Comparison of ENCODE assay signal across 26 cellular contexts in genomic region chr5:58362135-58362534, GRCh38.
"Had no signal": no experiment of that assay in that cellular context is flagged by ENCODE, and none has a peak within 500 bp of the region (broad histone marks: within the 10 kb centered on the region; RNA-seq: fewer than 3 reads in every experiment).

No MANE protein-coding gene starts in this region.

- DNase-seq: stimulated activated CD4-positive, alpha-beta T cell treated with anti-CD3 and anti-CD28 coated beads, Interleukin-2, amount 100 ng/mL, for 48 hours; stimulated activated CD4-positive, alpha-beta T cell treated with anti-CD3 and anti-CD28 coated beads, Interleukin-4, amount 100 ng/mL, for 1 hour; stimulated activated CD4-positive, alpha-beta T cell treated with anti-CD3 and anti-CD28 coated beads, Interleukin-4, amount 100 ng/mL, for 24 hours; stimulated activated CD4-positive, alpha-beta T cell treated with anti-CD3 and anti-CD28 coated beads, Interleukin-4, amount 100 ng/mL, for 4 hours; stimulated activated CD8-positive, alpha-beta memory T cell treated with anti-CD3 and anti-CD28 coated beads, Interleukin-4, amount 100 ng/mL, for 48 hours; stimulated activated naive B cell treated with anti-CD40 and anti-IgM and Interleukin-4, amounts not matched to agents 10 μg/mL and 1 μg/mL and 100 μg/mL, for 72 hours; stimulated activated naive CD4-positive, alpha-beta T cell; stimulated activated naive CD4-positive, alpha-beta T cell treated with Interleukin-2 at 50 U/mL for 16 hours; stimulated activated naive CD8-positive, alpha-beta T cell treated with anti-CD3 and anti-CD28 coated beads, Interleukin-15, amount 100 ng/mL, for 72 hours; stimulated activated naive CD8-positive, alpha-beta T cell treated with anti-CD3 and anti-CD28 coated beads, Interleukin-15, Interleukin-2, amounts not matched to agents 100 U/mL and 50 U/mL, for 24 hours; stomach; substantia nigra; testis; thyroid gland; tibial artery; transverse colon; trophoblast cell; upper lobe of left lung; upper lobe of right lung; uterus had no signal

- H3K9me3 ChIP-seq: stomach, suprapubic skin, testis, thoracic aorta, thyroid gland, tibial artery, tibial nerve, transverse colon, upper lobe of left lung, upper lobe of right lung, uterus, vagina had no signal

- H3K4me1 ChIP-seq: stomach, suprapubic skin, testis, tibial artery, tibial nerve, transverse colon, upper lobe of left lung, upper lobe of right lung, uterus, vagina had no signal

- H3K27me3 ChIP-seq: stomach, suprapubic skin, testis, thyroid gland, tibial artery, tibial nerve, transverse colon, upper lobe of left lung, upper lobe of right lung, uterus, vagina had no signal

- ATAC-seq: stimulated activated effector memory CD8-positive, alpha-beta T cell treated with anti-CD3 and anti-CD28 coated beads, Interleukin-12 subunit alpha, Interleukin-12 subunit beta, amount 100 ng/mL, for 72 hours; stimulated activated memory B cell treated with anti-CD40 and anti-IgM and Interleukin-4, amounts not matched to agents 10 μg/mL and 1 μg/mL and 100 μg/mL, for 72 hours; stimulated activated naive B cell treated with anti-CD40 and anti-IgM and Interleukin-4, amounts not matched to agents 10 μg/mL and 1 μg/mL and 100 μg/mL, for 72 hours; stimulated activated naive CD8-positive, alpha-beta T cell treated with anti-CD3 and anti-CD28 coated beads, Interleukin-15, amount 100 ng/mL, for 72 hours; stimulated activated naive CD8-positive, alpha-beta T cell treated with anti-CD3 and anti-CD28 coated beads, Interleukin-15, Interleukin-2, amounts not matched to agents 100 U/mL and 50 U/mL, for 24 hours; upper lobe of right lung had no signal

- H3K27ac ChIP-seq: stomach, suprapubic skin, testis, thoracic aorta, thyroid gland, tibial artery, tibial nerve, transverse colon, upper lobe of left lung, upper lobe of right lung, uterus, vagina had no signal

- H3K4me3 ChIP-seq: stomach, suprapubic skin, testis, thoracic aorta, thyroid gland, tibial artery, tibial nerve, transverse colon, upper lobe of left lung, upper lobe of right lung, uterus, vagina had no signal

- H3K36me3 ChIP-seq: stomach, suprapubic skin, thoracic aorta, thyroid gland, tibial artery, tibial nerve, transverse colon, upper lobe of left lung, upper lobe of right lung, uterus, vagina had no signal
